8 cellular contexts compared by ENCODE assay signal in genomic region chr4:150078996-150079581, GRCh38. TPM values are rescaled to one million over a fixed set of nuclear protein-coding genes. Genes with fewer than 3 reads are reported as not detected.
A peak's percentile ranks its signal among the peaks of the same experiment; 100 is the strongest.
DNase-seq lines count a peak whose midpoint lies in the region; ATAC-seq and TF ChIP-seq lines count a peak whose summit lies in the region.

No MANE protein-coding gene starts in this region.

- peak; percentile 8 for DNase-seq in activated T-cell treated with anti-CD3 and anti-CD28 coated beads for 48 hours (ENCODE audit: low read depth)
- no peak for DNase-seq in activated T-cell treated with anti-CD3 and anti-CD28 coated beads for 4 hours
- DNase-seq in RWPE1 (ENCODE audit: low spot score) = peak; percentile 17
- no peak for DNase-seq in coronary artery (ENCODE audit: low spot score)
- DNase-seq in right lobe of liver = peak; percentile 23 to 53 (median 45)
- peak; percentile 53 for DNase-seq in testis

- peaks cover 0 to 6% of the 10 kb centered on the region in 2 donors for H3K27me3 ChIP-seq in right lobe of liver
- H3K27me3 ChIP-seq in testis = no peaks in the 10 kb centered on the region

- no peak for TF ChIP-seq POLR2A in right lobe of liver (IDR thresholded peaks at IDR 0.05)
- TF ChIP-seq POLR2A in testis (IDR thresholded peaks at IDR 0.05) = no peak

- H3K9me3 ChIP-seq in right lobe of liver (no peaks in the 10 kb centered on the region), testis (no peaks in the 10 kb centered on the region)

- no CpG with 5 or more reads among the region's 54 CpGs for WGBS in right lobe of liver (ENCODE audit: insufficient coverage, low coverage, low lambda C conversion rate, missing lambda C conversion rate)
- 1 to 3% methylated on average over 19 to 54 of the region's 54 CpGs for WGBS in testis, 2 donors

- H3K4me3 ChIP-seq in coronary artery (peak overlapping the region; percentile 84), right lobe of liver (peak overlapping the region; percentile 45 to 57 (median 55)), testis (peak overlapping the region; percentile 69 to 83)

- intact Hi-C loops in right lobe of liver (cut with DNase I) = no loop called here
- intact Hi-C loops in testis (cut with DNase I; ENCODE audit: low total_unique reads) = no loop called here

- H3K36me3 ChIP-seq in right lobe of liver (no peaks in the 10 kb centered on the region), testis (ENCODE audit: low read depth, missing control alignments) (no peaks in the 10 kb centered on the region)

- CTCF ChIA-PET in RWPE1 (lab: Yijun Ruan, JAX) = interaction anchor here (0.8 to 1.6 kb wide), 4 partner anchors 28 to 164 kb away, joined by 3 to 8 read pairs (median 4); no protein-coding TSS in a partner anchor

- H3K4me1 ChIP-seq in right lobe of liver (no peaks in the 10 kb centered on the region), testis (peaks cover 14% of the 10 kb centered on the region)

- ATAC-seq in HG03025 (IDR thresholded peaks at IDR 0.05; ENCODE audit: low FRiP score, unreplicated experiment) = peak; percentile 51
- peak; percentile 10 to 40 (median 32) for ATAC-seq in right lobe of liver
- no peak for ATAC-seq in GM19324 (IDR thresholded peaks at IDR 0.05; ENCODE audit: low FRiP score, unreplicated experiment)

- POLR2A ChIA-PET in RWPE1 (lab: Yijun Ruan, JAX; ENCODE audit: low non-redundant PET) = no interaction called here

- peak overlapping the region; percentile 77 for H3K27ac ChIP-seq in RWPE1
- peak overlapping the region; percentile 84 to 97 for H3K27ac ChIP-seq in coronary artery
- H3K27ac ChIP-seq in right lobe of liver = peak overlapping the region in 1 of 3 donors; percentile 62
- peak overlapping the region; percentile 80 to 83 for H3K27ac ChIP-seq in testis

- TF ChIP-seq CTCF in RWPE1 (conservative IDR thresholded peaks at IDR 0.05; ENCODE audit: low read depth) (no peak), coronary artery (IDR thresholded peaks at IDR 0.05) (no peak), right lobe of liver (IDR thresholded peaks at IDR 0.05) (no peak), testis (IDR thresholded peaks at IDR 0.05) (no peak)

RNA-seq across cellular contexts. Expression of gene DCLK2, which starts 0.8 kb away (rescaled TPM):
- total RNA-seq in right lobe of liver = 1 to 10 TPM in 2 of 6 experiments, under 1 TPM in 4; 0.35 to 1.8 (median 0.68) TPM
- total RNA-seq in testis = 10 to 100 TPM; 14.8 to 18.4 TPM
- polyA plus RNA-seq in testis (ENCODE audit: insufficient read depth, low read depth, low replicate concordance) = 6.1 TPM

Comparison
In these comparisons a context has a peak if more than half of its experiments do, and no peak if none do; other contexts are left out.
1. DNase-seq: peak in activated T-cell treated with anti-CD3 and anti-CD28 coated beads for 48 hours (single experiment), RWPE1 (single experiment), right lobe of liver (3 of 3) and testis (single experiment); none in activated T-cell treated with anti-CD3 and anti-CD28 coated beads for 4 hours (single experiment) and coronary artery (single experiment).
2. RNA of gene DCLK2, which starts 0.8 kb away (total RNA-seq): 14.8 to 18.4 TPM in testis; 0.35 to 1.8 TPM in right lobe of liver; every median in the first group is over 4 times any median in the second.
3. Peak in every context shown above with its lines, with median percentiles within 50 percentile points of each other: H3K4me3 ChIP-seq.